Comparison of ENCODE assay signal across 17 cellular contexts in the genomic region with DNA sequence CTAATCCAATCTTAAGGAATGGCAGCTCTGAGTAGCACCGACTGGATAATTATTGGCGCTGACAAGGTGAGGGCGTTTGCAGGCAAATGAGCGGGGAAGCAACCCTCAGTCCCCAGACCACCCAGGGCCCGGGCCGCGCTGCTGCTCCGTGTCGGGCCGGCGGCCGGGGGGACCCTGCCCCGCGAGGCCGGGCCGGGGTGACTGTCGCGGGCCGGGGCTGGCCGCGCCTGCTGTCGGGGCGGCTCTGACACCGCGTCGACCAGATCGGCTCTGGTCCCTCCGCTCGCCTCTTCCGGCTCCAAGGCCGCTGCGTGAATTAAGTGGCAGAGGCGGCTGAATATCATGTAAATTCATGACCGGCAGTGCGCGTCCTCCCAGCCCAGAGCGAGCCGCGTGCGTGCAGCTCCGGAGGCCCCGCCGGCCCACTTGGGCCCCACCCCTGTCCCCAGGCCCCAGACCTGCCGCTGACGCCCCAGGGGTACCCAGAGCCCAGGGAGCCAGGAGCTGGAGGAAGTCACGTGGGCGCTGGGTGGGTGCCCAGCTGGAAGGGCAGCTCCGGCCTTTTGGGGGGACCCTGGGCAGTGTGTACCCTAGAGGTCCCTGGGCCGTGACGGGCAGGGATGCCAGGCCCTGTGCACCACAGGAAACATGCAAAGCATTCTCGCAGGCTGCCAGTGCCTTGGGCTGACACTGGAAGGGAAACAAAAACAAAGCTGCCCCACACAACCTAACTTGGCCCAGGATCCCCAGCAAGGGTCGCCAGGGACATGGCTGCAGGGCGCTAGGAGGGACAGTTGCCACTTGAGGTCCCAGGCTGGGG.
"Had no signal": no experiment of that assay in that cellular context is flagged by ENCODE, and none has a peak within 500 bp of the region (broad histone marks: within the 10 kb centered on the region; RNA-seq: fewer than 3 reads in every experiment).

No MANE protein-coding gene starts in this region.

- ATAC-seq: activated CD8-positive, alpha-beta T cell treated with anti-CD3 and anti-CD28 coated beads, Interleukin-2, amount 10 ng/mL, durations not matched to agents 7 days and 5 days; left lung had no signal

- H3K36me3 ChIP-seq: cardiac muscle cell, left lung, prostate gland, right lobe of liver, thoracic aorta had no signal

- H3K4me3 Mint-ChIP-seq: activated CD4-positive, alpha-beta T cell treated with anti-CD3 and anti-CD28 coated beads, Interleukin-2, amount 10 ng/mL, durations not matched to agents 24 days and 14 days; activated CD8-positive, alpha-beta T cell treated with anti-CD3 and anti-CD28 coated beads, Interleukin-2, amount 10 ng/mL, durations not matched to agents 7 days and 5 days; activated naive CD4-positive, alpha-beta T cell treated with anti-CD3 and anti-CD28 coated beads for 36 hours; activated T-cell treated with anti-CD3 and anti-CD28 coated beads, Interleukin-2, amount 50 U/mL, for 24 hours; neural crest cell had no signal

- H3K4me3 ChIP-seq: cardiac muscle cell, left lung, prostate gland, right lobe of liver, thoracic aorta had no signal

- H3K27ac ChIP-seq: cardiac muscle cell, left lung, prostate gland, right lobe of liver, thoracic aorta had no signal

- DNase-seq: activated CD4-positive, alpha-beta T cell treated with anti-CD3 and anti-CD28 coated beads, Interleukin-2, amount 10 ng/mL, durations not matched to agents 24 days and 14 days; activated CD8-positive, alpha-beta T cell treated with anti-CD3 and anti-CD28 coated beads, Interleukin-2, amount 10 ng/mL, durations not matched to agents 7 days and 5 days; activated naive CD4-positive, alpha-beta T cell treated with anti-CD3 and anti-CD28 coated beads for 36 hours; activated T-cell treated with anti-CD3 and anti-CD28 coated beads, Interleukin-2, amount 50 U/mL, for 24 hours; kidney; left lung; mammary epithelial cell; right lobe of liver; small intestine; stimulated activated CD4-positive, alpha-beta T cell treated with anti-CD3 and anti-CD28 coated beads, Interleukin-4, amount 100 ng/mL, for 1 hour; T-helper 1 cell; T1000 had no signal

- H3K9me3 Mint-ChIP-seq: activated CD4-positive, alpha-beta T cell treated with anti-CD3 and anti-CD28 coated beads, Interleukin-2, amount 10 ng/mL, durations not matched to agents 24 days and 14 days; activated naive CD4-positive, alpha-beta T cell treated with anti-CD3 and anti-CD28 coated beads for 36 hours; activated T-helper 2 cell treated with anti-CD3 and anti-CD28 coated beads, Interferon-gamma antibody, Interleukin-2, Interleukin-4, amounts not matched to agents 10 μg/mL and 5 μg/mL and 100 μg/mL, durations not matched to agents 14 hours and 24 hours and 36 hours; neural crest cell had no signal

- H3K4me1 ChIP-seq: left lung, prostate gland, right lobe of liver had no signal

- H3K9me3 ChIP-seq: left lung, prostate gland, right lobe of liver, thoracic aorta had no signal

- H3K27ac Mint-ChIP-seq: activated CD4-positive, alpha-beta T cell treated with anti-CD3 and anti-CD28 coated beads, Interleukin-2, amount 10 ng/mL, durations not matched to agents 24 days and 14 days; activated CD8-positive, alpha-beta T cell treated with anti-CD3 and anti-CD28 coated beads, Interleukin-2, amount 10 ng/mL, durations not matched to agents 7 days and 5 days; activated naive CD4-positive, alpha-beta T cell treated with anti-CD3 and anti-CD28 coated beads for 36 hours; activated T-cell treated with anti-CD3 and anti-CD28 coated beads, Interleukin-2, amount 50 U/mL, for 24 hours; activated T-helper 2 cell treated with anti-CD3 and anti-CD28 coated beads, Interferon-gamma antibody, Interleukin-2, Interleukin-4, amounts not matched to agents 10 μg/mL and 5 μg/mL and 100 μg/mL, durations not matched to agents 14 hours and 24 hours and 36 hours had no signal

- H3K4me1 Mint-ChIP-seq: activated CD4-positive, alpha-beta T cell treated with anti-CD3 and anti-CD28 coated beads, Interleukin-2, amount 10 ng/mL, durations not matched to agents 24 days and 14 days had no signal

- H3K27me3 ChIP-seq: cardiac muscle cell, right lobe of liver had no signal
